Comparison of ENCODE assay signal across 1 cellular context in the genomic region with DNA sequence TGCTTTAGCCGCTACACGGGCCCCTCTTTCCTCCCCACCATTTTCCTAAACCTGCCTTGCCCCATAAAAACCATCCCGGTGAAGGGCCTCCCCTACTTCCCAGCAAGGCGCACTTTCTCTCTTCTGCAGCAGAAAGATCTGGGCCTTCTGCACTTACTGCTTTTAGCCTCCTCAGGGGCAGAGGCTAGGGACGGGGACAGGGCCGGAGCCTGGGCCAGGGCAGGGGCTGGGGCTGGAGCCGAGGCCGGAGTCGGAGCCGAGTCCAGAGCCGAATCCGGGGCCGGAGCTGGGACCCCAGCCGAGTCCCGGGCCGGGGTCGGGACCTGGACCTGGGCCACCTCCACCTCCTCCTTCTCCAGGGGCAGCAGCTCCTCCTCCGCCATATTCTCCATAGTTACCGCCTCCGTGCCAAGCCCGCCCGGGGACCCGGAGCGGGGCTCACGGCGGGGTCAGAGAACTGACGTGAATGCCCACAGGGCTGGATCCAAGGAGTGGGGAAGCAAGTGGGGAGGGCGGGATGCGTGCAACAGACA.
TF ChIP-seq lines count a peak whose summit lies in the region.

No MANE protein-coding gene starts in this region.

TF ChIP-seq in K562, 482 proteins besides CTCF, POLR2A, EP300 and RAD21 (continued from another document and continues in another):
- TF ChIP-seq, protein P1, sequence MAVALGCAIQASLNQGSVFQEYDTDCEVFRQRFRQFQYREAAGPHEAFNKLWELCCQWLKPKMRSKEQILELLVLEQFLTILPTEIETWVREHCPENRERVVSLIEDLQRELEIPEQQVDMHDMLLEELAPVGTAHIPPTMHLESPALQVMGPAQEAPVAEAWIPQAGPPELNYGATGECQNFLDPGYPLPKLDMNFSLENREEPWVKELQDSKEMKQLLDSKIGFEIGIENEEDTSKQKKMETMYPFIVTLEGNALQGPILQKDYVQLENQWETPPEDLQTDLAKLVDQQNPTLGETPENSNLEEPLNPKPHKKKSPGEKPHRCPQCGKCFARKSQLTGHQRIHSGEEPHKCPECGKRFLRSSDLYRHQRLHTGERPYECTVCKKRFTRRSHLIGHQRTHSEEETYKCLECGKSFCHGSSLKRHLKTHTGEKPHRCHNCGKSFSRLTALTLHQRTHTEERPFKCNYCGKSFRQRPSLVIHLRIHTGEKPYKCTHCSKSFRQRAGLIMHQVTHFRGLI (CRISPR knock-in tag; IDR thresholded peaks at IDR 0.05) = no peak
- no peak for TF ChIP-seq GATA2 (CRISPR knock-in tag; IDR thresholded peaks at IDR 0.05)
- no peak for TF ChIP-seq NELFE (IDR thresholded peaks at IDR 0.05; ENCODE audit: insufficient read depth, insufficient read length)
- TF ChIP-seq RFX5 (IDR thresholded peaks at IDR 0.05; ENCODE audit: low read depth, low read length) = no peak
- TF ChIP-seq RBFOX2 (IDR thresholded peaks at IDR 0.05; ENCODE audit: low read depth, low read length) = no peak
- no peak for TF ChIP-seq RBM17 (IDR thresholded peaks at IDR 0.05; ENCODE audit: borderline replicate concordance, low read depth, low read length)
- no peak for TF ChIP-seq HCFC1 (IDR thresholded peaks at IDR 0.05; ENCODE audit: low read depth, low read length)
- no peak for TF ChIP-seq NCOR1 (IDR thresholded peaks at IDR 0.05)
- TF ChIP-seq ZNF3 (CRISPR knock-in tag; IDR thresholded peaks at IDR 0.05) = no peak
- TF ChIP-seq, protein P2, sequence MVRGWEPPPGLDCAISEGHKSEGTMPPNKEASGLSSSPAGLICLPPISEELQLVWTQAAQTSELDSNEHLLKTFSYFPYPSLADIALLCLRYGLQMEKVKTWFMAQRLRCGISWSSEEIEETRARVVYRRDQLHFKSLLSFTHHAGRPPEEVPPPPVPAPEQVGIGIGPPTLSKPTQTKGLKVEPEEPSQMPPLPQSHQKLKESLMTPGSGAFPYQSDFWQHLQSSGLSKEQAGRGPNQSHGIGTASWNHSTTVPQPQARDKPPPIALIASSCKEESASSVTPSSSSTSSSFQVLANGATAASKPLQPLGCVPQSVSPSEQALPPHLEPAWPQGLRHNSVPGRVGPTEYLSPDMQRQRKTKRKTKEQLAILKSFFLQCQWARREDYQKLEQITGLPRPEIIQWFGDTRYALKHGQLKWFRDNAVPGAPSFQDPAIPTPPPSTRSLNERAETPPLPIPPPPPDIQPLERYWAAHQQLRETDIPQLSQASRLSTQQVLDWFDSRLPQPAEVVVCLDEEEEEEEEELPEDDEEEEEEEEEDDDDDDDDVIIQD (CRISPR knock-in tag; IDR thresholded peaks at IDR 0.05) = no peak
- TF ChIP-seq ZNF24 (IDR thresholded peaks at IDR 0.05) = 0 out of 2 replicates have a peak, but pooled peaks have one; percentile 7
- no peak for TF ChIP-seq XRCC5 (IDR thresholded peaks at IDR 0.05; ENCODE audit: low read depth, low read length)
- no peak for TF ChIP-seq EHMT2 (IDR thresholded peaks at IDR 0.05)
- TF ChIP-seq ZNF165 (CRISPR knock-in tag; IDR thresholded peaks at IDR 0.05; ENCODE audit: borderline replicate concordance) = peak; percentile 21; the same call in 1 of the 2 replicates
- TF ChIP-seq, protein P3, sequence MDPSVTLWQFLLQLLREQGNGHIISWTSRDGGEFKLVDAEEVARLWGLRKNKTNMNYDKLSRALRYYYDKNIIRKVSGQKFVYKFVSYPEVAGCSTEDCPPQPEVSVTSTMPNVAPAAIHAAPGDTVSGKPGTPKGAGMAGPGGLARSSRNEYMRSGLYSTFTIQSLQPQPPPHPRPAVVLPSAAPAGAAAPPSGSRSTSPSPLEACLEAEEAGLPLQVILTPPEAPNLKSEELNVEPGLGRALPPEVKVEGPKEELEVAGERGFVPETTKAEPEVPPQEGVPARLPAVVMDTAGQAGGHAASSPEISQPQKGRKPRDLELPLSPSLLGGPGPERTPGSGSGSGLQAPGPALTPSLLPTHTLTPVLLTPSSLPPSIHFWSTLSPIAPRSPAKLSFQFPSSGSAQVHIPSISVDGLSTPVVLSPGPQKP (CRISPR knock-in tag; IDR thresholded peaks at IDR 0.05) = no peak
- no peak for TF ChIP-seq KLF13 (tag; IDR thresholded peaks at IDR 0.05; ENCODE audit: borderline replicate concordance, low read depth)
- TF ChIP-seq IFI16 (CRISPR knock-in tag; IDR thresholded peaks at IDR 0.05) = no peak
- no peak for TF ChIP-seq ZNF696 (CRISPR knock-in tag; conservative IDR thresholded peaks at IDR 0.05)
- TF ChIP-seq ZFP30 (CRISPR knock-in tag; IDR thresholded peaks at IDR 0.05; ENCODE audit: borderline replicate concordance) = no peak
- TF ChIP-seq YY1 (IDR thresholded peaks at IDR 0.05; ENCODE audit: borderline replicate concordance in 1 of 3, control insufficient read depth in 1 of 3, extremely low read depth in 1 of 3, insufficient read depth in 3 of 3, insufficient read length in 1 of 3, insufficient replicate concordance in 2 of 3, low read depth in 1 of 3, low read length in 2 of 3) = peak in 2 of 3 experiments; percentile 58 to 70
- no peak for TF ChIP-seq FOXJ3 (CRISPR knock-in tag; IDR thresholded peaks at IDR 0.05)
- TF ChIP-seq MIER1 (IDR thresholded peaks at IDR 0.05; ENCODE audit: low read depth) = no peak
- no peak for TF ChIP-seq CREBBP (IDR thresholded peaks at IDR 0.05; ENCODE audit: low read depth, low read length)
- TF ChIP-seq BDP1 (IDR thresholded peaks at IDR 0.05; ENCODE audit: insufficient read depth, insufficient read length) = no peak
- TF ChIP-seq TCFL5 (CRISPR knock-in tag; conservative IDR thresholded peaks at IDR 0.05) = no peak
- TF ChIP-seq CBFA2T2 (conservative IDR thresholded peaks at IDR 0.05) = no peak
- TF ChIP-seq FOSL1 (tag; conservative IDR thresholded peaks at IDR 0.05) = 0 out of 2 replicates have a peak, but pooled peaks have one; percentile 29
- no peak for TF ChIP-seq ILF3 (IDR thresholded peaks at IDR 0.05; ENCODE audit: borderline replicate concordance)
- TF ChIP-seq, protein P4, sequence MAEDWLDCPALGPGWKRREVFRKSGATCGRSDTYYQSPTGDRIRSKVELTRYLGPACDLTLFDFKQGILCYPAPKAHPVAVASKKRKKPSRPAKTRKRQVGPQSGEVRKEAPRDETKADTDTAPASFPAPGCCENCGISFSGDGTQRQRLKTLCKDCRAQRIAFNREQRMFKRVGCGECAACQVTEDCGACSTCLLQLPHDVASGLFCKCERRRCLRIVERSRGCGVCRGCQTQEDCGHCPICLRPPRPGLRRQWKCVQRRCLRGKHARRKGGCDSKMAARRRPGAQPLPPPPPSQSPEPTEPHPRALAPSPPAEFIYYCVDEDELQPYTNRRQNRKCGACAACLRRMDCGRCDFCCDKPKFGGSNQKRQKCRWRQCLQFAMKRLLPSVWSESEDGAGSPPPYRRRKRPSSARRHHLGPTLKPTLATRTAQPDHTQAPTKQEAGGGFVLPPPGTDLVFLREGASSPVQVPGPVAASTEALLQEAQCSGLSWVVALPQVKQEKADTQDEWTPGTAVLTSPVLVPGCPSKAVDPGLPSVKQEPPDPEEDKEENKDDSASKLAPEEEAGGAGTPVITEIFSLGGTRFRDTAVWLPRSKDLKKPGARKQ (CRISPR knock-in tag; IDR thresholded peaks at IDR 0.05) = no peak
- no peak; the same call in 1 of the 2 replicates for TF ChIP-seq HLTF (IDR thresholded peaks at IDR 0.05)
- TF ChIP-seq, protein P5, sequence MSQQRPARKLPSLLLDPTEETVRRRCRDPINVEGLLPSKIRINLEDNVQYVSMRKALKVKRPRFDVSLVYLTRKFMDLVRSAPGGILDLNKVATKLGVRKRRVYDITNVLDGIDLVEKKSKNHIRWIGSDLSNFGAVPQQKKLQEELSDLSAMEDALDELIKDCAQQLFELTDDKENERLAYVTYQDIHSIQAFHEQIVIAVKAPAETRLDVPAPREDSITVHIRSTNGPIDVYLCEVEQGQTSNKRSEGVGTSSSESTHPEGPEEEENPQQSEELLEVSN (IDR thresholded peaks at IDR 0.05; ENCODE audit: borderline replicate concordance in 1 of 2, extremely low read depth in 1 of 2, insufficient read depth in 1 of 2, insufficient read length in 1 of 2, low read depth in 1 of 2, low read length in 1 of 2, poor library complexity in 1 of 2, severe bottlenecking in 1 of 2) = no peak
- TF ChIP-seq PHB (CRISPR knock-in tag; IDR thresholded peaks at IDR 0.05) = peak; percentile 33; the same call in 1 of the 2 replicates
- no peak for TF ChIP-seq ZNF184 (CRISPR knock-in tag; IDR thresholded peaks at IDR 0.05)
- 0 out of 2 replicates have a peak, but pooled peaks have one; percentile 9 for TF ChIP-seq FOXK1 (CRISPR knock-in tag; IDR thresholded peaks at IDR 0.05; ENCODE audit: borderline replicate concordance)
- TF ChIP-seq PTTG1 (tag; IDR thresholded peaks at IDR 0.05; ENCODE audit: low read depth) = no peak
- TF ChIP-seq SREBF1 (IDR thresholded peaks at IDR 0.05; ENCODE audit: borderline replicate concordance, low read depth, low read length) = no peak
- no peak for TF ChIP-seq C11orf30 (IDR thresholded peaks at IDR 0.05; ENCODE audit: low read depth)
- TF ChIP-seq MTF1 (CRISPR knock-in tag; IDR thresholded peaks at IDR 0.05; ENCODE audit: borderline replicate concordance) = no peak
- TF ChIP-seq, protein P6, sequence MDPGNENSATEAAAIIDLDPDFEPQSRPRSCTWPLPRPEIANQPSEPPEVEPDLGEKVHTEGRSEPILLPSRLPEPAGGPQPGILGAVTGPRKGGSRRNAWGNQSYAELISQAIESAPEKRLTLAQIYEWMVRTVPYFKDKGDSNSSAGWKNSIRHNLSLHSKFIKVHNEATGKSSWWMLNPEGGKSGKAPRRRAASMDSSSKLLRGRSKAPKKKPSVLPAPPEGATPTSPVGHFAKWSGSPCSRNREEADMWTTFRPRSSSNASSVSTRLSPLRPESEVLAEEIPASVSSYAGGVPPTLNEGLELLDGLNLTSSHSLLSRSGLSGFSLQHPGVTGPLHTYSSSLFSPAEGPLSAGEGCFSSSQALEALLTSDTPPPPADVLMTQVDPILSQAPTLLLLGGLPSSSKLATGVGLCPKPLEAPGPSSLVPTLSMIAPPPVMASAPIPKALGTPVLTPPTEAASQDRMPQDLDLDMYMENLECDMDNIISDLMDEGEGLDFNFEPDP (CRISPR knock-in tag; IDR thresholded peaks at IDR 0.05) = no peak
- TF ChIP-seq MAFG (tag; conservative IDR thresholded peaks at IDR 0.05) = no peak
- no peak for TF ChIP-seq ZNF197 (CRISPR knock-in tag; IDR thresholded peaks at IDR 0.05; ENCODE audit: low read depth)
- TF ChIP-seq, protein P7, sequence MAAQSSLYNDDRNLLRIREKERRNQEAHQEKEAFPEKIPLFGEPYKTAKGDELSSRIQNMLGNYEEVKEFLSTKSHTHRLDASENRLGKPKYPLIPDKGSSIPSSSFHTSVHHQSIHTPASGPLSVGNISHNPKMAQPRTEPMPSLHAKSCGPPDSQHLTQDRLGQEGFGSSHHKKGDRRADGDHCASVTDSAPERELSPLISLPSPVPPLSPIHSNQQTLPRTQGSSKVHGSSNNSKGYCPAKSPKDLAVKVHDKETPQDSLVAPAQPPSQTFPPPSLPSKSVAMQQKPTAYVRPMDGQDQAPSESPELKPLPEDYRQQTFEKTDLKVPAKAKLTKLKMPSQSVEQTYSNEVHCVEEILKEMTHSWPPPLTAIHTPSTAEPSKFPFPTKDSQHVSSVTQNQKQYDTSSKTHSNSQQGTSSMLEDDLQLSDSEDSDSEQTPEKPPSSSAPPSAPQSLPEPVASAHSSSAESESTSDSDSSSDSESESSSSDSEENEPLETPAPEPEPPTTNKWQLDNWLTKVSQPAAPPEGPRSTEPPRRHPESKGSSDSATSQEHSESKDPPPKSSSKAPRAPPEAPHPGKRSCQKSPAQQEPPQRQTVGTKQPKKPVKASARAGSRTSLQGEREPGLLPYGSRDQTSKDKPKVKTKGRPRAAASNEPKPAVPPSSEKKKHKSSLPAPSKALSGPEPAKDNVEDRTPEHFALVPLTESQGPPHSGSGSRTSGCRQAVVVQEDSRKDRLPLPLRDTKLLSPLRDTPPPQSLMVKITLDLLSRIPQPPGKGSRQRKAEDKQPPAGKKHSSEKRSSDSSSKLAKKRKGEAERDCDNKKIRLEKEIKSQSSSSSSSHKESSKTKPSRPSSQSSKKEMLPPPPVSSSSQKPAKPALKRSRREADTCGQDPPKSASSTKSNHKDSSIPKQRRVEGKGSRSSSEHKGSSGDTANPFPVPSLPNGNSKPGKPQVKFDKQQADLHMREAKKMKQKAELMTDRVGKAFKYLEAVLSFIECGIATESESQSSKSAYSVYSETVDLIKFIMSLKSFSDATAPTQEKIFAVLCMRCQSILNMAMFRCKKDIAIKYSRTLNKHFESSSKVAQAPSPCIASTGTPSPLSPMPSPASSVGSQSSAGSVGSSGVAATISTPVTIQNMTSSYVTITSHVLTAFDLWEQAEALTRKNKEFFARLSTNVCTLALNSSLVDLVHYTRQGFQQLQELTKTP (IDR thresholded peaks at IDR 0.05; ENCODE audit: low read depth in 1 of 2, partially characterized antibody in 2 of 2) = no peak
- TF ChIP-seq, protein P8, sequence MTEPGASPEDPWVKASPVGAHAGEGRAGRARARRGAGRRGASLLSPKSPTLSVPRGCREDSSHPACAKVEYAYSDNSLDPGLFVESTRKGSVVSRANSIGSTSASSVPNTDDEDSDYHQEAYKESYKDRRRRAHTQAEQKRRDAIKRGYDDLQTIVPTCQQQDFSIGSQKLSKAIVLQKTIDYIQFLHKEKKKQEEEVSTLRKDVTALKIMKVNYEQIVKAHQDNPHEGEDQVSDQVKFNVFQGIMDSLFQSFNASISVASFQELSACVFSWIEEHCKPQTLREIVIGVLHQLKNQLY (CRISPR knock-in tag; conservative IDR thresholded peaks at IDR 0.05) = 0 out of 4 replicates have a peak, but pooled peaks of 1 of the 2 experiments have one; percentile 61
- TF ChIP-seq, protein P9, sequence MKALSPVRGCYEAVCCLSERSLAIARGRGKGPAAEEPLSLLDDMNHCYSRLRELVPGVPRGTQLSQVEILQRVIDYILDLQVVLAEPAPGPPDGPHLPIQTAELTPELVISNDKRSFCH (CRISPR knock-in tag; IDR thresholded peaks at IDR 0.05) = no peak
- TF ChIP-seq, protein P9 (tag; IDR thresholded peaks at IDR 0.05) = no peak
- no peak for TF ChIP-seq GABPA (tag; conservative IDR thresholded peaks at IDR 0.05; ENCODE audit: low read depth)
- TF ChIP-seq ZKSCAN1 (IDR thresholded peaks at IDR 0.05; ENCODE audit: low read depth, low read length) = no peak
- no peak for TF ChIP-seq ZNF77 (CRISPR knock-in tag; IDR thresholded peaks at IDR 0.05)
- TF ChIP-seq, protein P10, sequence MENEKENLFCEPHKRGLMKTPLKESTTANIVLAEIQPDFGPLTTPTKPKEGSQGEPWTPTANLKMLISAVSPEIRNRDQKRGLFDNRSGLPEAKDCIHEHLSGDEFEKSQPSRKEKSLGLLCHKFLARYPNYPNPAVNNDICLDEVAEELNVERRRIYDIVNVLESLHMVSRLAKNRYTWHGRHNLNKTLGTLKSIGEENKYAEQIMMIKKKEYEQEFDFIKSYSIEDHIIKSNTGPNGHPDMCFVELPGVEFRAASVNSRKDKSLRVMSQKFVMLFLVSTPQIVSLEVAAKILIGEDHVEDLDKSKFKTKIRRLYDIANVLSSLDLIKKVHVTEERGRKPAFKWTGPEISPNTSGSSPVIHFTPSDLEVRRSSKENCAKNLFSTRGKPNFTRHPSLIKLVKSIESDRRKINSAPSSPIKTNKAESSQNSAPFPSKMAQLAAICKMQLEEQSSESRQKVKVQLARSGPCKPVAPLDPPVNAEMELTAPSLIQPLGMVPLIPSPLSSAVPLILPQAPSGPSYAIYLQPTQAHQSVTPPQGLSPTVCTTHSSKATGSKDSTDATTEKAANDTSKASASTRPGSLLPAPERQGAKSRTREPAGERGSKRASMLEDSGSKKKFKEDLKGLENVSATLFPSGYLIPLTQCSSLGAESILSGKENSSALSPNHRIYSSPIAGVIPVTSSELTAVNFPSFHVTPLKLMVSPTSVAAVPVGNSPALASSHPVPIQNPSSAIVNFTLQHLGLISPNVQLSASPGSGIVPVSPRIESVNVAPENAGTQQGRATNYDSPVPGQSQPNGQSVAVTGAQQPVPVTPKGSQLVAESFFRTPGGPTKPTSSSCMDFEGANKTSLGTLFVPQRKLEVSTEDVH (IDR thresholded peaks at IDR 0.05; ENCODE audit: low read depth, partially characterized antibody) = no peak
- no peak for TF ChIP-seq ZNF121 (CRISPR knock-in tag; conservative IDR thresholded peaks at IDR 0.05)
- no peak for TF ChIP-seq SMARCE1 (IDR thresholded peaks at IDR 0.05)
